Comparison of ENCODE assay signal across 2 cellular contexts in the genomic region with DNA sequence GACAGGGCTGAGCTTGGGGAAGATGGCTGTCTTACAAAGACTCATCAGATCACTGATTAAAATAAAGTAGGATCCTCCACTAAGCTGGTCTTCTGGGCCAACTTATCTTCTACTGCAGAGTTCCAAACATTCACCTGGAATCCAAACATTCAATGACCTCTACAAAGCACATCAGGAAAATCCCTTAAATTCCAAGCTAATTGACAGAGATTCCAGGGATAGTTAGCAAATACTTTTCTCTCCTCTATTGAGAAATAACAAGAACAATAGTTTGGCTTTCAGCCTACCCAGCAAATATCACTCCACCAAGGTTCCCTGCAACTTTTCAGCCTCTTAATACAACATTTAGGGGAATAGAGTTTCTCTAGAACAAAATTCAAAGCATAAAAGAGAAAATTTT.
TF ChIP-seq lines count a peak whose summit lies in the region.

No MANE protein-coding gene starts in this region.

TF ChIP-seq in GM23338, 12 proteins besides CTCF, POLR2A, EP300 and RAD21:
- TF ChIP-seq CREB1 (CRISPR knock-in tag; IDR thresholded peaks at IDR 0.05; ENCODE audit: low read depth) (no peak), POLR2AphosphoS5 (IDR thresholded peaks at IDR 0.05; ENCODE audit: low read depth) (no peak), EZH2 (IDR thresholded peaks at IDR 0.05; ENCODE audit: low read depth, unreplicated experiment) (no peak), NANOG (IDR thresholded peaks at IDR 0.05; ENCODE audit: borderline replicate concordance) (no peak), ZNF114 (CRISPR knock-in tag; IDR thresholded peaks at IDR 0.05) (no peak), STAT1 (IDR thresholded peaks at IDR 0.05; ENCODE audit: unreplicated experiment) (no peak)
- TF ChIP-seq, protein P1, sequence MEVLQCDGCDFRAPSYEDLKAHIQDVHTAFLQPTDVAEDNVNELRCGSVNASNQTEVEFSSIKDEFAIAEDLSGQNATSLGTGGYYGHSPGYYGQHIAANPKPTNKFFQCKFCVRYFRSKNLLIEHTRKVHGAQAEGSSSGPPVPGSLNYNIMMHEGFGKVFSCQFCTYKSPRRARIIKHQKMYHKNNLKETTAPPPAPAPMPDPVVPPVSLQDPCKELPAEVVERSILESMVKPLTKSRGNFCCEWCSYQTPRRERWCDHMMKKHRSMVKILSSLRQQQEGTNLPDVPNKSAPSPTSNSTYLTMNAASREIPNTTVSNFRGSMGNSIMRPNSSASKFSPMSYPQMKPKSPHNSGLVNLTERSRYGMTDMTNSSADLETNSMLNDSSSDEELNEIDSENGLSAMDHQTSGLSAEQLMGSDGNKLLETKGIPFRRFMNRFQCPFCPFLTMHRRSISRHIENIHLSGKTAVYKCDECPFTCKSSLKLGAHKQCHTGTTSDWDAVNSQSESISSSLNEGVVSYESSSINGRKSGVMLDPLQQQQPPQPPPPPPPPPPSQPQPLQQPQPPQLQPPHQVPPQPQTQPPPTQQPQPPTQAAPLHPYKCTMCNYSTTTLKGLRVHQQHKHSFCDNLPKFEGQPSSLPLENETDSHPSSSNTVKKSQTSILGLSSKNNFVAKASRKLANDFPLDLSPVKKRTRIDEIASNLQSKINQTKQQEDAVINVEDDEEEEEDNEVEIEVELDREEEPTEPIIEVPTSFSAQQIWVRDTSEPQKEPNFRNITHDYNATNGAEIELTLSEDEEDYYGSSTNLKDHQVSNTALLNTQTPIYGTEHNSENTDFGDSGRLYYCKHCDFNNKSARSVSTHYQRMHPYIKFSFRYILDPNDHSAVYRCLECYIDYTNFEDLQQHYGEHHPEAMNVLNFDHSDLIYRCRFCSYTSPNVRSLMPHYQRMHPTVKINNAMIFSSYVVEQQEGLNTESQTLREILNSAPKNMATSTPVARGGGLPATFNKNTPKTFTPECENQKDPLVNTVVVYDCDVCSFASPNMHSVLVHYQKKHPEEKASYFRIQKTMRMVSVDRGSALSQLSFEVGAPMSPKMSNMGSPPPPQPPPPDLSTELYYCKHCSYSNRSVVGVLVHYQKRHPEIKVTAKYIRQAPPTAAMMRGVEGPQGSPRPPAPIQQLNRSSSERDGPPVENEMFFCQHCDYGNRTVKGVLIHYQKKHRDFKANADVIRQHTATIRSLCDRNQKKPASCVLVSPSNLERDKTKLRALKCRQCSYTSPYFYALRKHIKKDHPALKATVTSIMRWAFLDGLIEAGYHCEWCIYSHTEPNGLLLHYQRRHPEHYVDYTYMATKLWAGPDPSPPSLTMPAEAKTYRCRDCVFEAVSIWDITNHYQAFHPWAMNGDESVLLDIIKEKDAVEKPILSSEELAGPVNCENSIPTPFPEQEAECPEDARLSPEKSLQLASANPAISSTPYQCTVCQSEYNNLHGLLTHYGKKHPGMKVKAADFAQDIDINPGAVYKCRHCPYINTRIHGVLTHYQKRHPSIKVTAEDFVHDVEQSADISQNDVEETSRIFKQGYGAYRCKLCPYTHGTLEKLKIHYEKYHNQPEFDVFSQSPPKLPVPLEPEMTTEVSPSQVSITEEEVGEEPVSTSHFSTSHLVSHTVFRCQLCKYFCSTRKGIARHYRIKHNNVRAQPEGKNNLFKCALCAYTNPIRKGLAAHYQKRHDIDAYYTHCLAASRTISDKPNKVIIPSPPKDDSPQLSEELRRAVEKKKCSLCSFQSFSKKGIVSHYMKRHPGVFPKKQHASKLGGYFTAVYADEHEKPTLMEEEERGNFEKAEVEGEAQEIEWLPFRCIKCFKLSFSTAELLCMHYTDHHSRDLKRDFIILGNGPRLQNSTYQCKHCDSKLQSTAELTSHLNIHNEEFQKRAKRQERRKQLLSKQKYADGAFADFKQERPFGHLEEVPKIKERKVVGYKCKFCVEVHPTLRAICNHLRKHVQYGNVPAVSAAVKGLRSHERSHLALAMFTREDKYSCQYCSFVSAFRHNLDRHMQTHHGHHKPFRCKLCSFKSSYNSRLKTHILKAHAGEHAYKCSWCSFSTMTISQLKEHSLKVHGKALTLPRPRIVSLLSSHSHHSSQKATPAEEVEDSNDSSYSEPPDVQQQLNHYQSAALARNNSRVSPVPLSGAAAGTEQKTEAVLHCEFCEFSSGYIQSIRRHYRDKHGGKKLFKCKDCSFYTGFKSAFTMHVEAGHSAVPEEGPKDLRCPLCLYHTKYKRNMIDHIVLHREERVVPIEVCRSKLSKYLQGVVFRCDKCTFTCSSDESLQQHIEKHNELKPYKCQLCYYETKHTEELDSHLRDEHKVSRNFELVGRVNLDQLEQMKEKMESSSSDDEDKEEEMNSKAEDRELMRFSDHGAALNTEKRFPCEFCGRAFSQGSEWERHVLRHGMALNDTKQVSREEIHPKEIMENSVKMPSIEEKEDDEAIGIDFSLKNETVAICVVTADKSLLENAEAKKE (CRISPR knock-in tag; IDR thresholded peaks at IDR 0.05), result peak; percentile 62; the same call in 1 of the 2 replicates
- TF ChIP-seq, protein P2, sequence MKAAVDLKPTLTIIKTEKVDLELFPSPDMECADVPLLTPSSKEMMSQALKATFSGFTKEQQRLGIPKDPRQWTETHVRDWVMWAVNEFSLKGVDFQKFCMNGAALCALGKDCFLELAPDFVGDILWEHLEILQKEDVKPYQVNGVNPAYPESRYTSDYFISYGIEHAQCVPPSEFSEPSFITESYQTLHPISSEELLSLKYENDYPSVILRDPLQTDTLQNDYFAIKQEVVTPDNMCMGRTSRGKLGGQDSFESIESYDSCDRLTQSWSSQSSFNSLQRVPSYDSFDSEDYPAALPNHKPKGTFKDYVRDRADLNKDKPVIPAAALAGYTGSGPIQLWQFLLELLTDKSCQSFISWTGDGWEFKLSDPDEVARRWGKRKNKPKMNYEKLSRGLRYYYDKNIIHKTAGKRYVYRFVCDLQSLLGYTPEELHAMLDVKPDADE (IDR thresholded peaks at IDR 0.05), result no peak
TF ChIP-seq in GM23338: peak in this region for 1.

TF ChIP-seq in H1, 55 proteins besides CTCF, POLR2A, EP300 and RAD21:
- TF ChIP-seq SP2 (IDR thresholded peaks at IDR 0.05; ENCODE audit: low read length) (no peak), CEBPB (IDR thresholded peaks at IDR 0.05; ENCODE audit: low read depth, low read length) (peak; percentile 23; the same call in 1 of the 2 replicates), TEAD4 (IDR thresholded peaks at IDR 0.05; ENCODE audit: low read depth, low read length) (peak; percentile 67; the same call in 1 of the 2 replicates)
- TF ChIP-seq, protein P3, sequence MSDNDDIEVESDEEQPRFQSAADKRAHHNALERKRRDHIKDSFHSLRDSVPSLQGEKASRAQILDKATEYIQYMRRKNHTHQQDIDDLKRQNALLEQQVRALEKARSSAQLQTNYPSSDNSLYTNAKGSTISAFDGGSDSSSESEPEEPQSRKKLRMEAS (IDR thresholded peaks at IDR 0.05), result no peak
